In genomic region chr3:116444819-116445290, GRCh38 we compare ENCODE assay signal across 10 cellular contexts. TPM values are rescaled to one million over a fixed set of nuclear protein-coding genes. Genes with fewer than 3 reads are reported as not detected.
DNase-seq lines count a peak whose midpoint lies in the region; ATAC-seq and TF ChIP-seq lines count a peak whose summit lies in the region.
"Had no signal": no experiment of that assay in that cellular context is flagged by ENCODE, and none has a peak within 500 bp of the region (broad histone marks: within the 10 kb centered on the region; RNA-seq: fewer than 3 reads in every experiment).

No MANE protein-coding gene starts in this region.

- peak overlapping the region; percentile 35 to 72; a peak in 2 of 4 replicates for H3K27ac ChIP-seq in SK-N-SH (ENCODE audit: low read depth in 2 of 2, low read length in 1 of 2)
- no peak overlapping the region for H3K27ac ChIP-seq in parathyroid adenoma
- no peak overlapping the region for H3K27ac ChIP-seq in Karpas-422 (ENCODE audit: low read length)

- intact Hi-C loops in left cardiac atrium (cut with DNase I): no loop called here

- TF ChIP-seq CTCF in SK-N-SH (IDR thresholded peaks at IDR 0.05) (no peak), parathyroid adenoma (IDR thresholded peaks at IDR 0.05) (no peak)

- ATAC-seq in left cardiac atrium (peak; percentile 38 to 76), GM18861 (IDR thresholded peaks at IDR 0.05; ENCODE audit: unreplicated experiment) (no peak)
- ATAC-seq in activated T-helper 17 cell treated with anti-CD3 and anti-CD28 coated beads, Interleukin-2, amount 50 U/mL, for 72 hours (replicated peaks): no peak

- POLR2A ChIA-PET in SK-N-SH (lab: Yijun Ruan, JAX): no interaction called here

- TF ChIP-seq RAD21 in SK-N-SH (IDR thresholded peaks at IDR 0.05; ENCODE audit: low read length): no peak

- H4K20me1 ChIP-seq in SK-N-SH (ENCODE audit: insufficient read depth) (no peaks in the 10 kb centered on the region), Karpas-422 (ENCODE audit: insufficient read depth, low read depth, low read length) (no peaks in the 10 kb centered on the region)

- H3K4me2 ChIP-seq in SK-N-SH: peak overlapping the region; percentile 84
- H3K4me2 ChIP-seq in parathyroid adenoma (ENCODE audit: low read length): peak overlapping the region; percentile 54
- no peak overlapping the region for H3K4me2 ChIP-seq in Karpas-422 (ENCODE audit: low read depth, low read length, poor library complexity, severe bottlenecking)

- H3K79me2 ChIP-seq in SK-N-SH (ENCODE audit: insufficient read depth) (no peaks in the 10 kb centered on the region), parathyroid adenoma (no peaks in the 10 kb centered on the region), Karpas-422 (ENCODE audit: low read length) (no peaks in the 10 kb centered on the region)

- H3F3A ChIP-seq in SK-N-SH (replicated peaks; ENCODE audit: insufficient read depth): peaks cover 3% of the 10 kb centered on the region

- H3K9me3 Mint-ChIP-seq in activated T-helper 17 cell treated with anti-CD3 and anti-CD28 coated beads, Interleukin-2, amount 50 U/mL, for 72 hours: no peaks in the 10 kb centered on the region
- H3K9me3 Mint-ChIP-seq: activated naive CD4-positive, alpha-beta T cell treated with anti-CD3 and anti-CD28 coated beads, Interleukin-2, amount 50 U/mL, for 24 hours had no signal

- no peaks in the 10 kb centered on the region for H3K9me3 ChIP-seq in SK-N-SH
- no peaks in the 10 kb centered on the region for H3K9me3 ChIP-seq in parathyroid adenoma (ENCODE audit: control insufficient read depth, low read length)
- H3K9me3 ChIP-seq in Karpas-422 (ENCODE audit: low read length): no peaks in the 10 kb centered on the region; the same call in 1 of the 2 replicates

- H3K9me2 ChIP-seq in SK-N-SH (no peaks in the 10 kb centered on the region), Karpas-422 (replicated peaks; ENCODE audit: insufficient read depth, low read length) (no peaks in the 10 kb centered on the region)

- H3K4me1 ChIP-seq in SK-N-SH (ENCODE audit: control insufficient read depth in 1 of 2, insufficient read depth in 2 of 2, low read depth in 1 of 2, low read length in 1 of 2) (peaks cover 5 to 13% of the 10 kb centered on the region in 2 experiments; a peak in 3 of 4 replicates), parathyroid adenoma (no peaks in the 10 kb centered on the region), Karpas-422 (ENCODE audit: low read length) (no peaks in the 10 kb centered on the region)

- 3% methylated on average over 24 of the region's 26 CpGs for WGBS in SK-N-SH (ENCODE audit: low lambda C conversion rate)

- H2AFZ ChIP-seq in SK-N-SH (ENCODE audit: low read depth) (peak overlapping the region; percentile 98), parathyroid adenoma (peak overlapping the region; percentile 51), Karpas-422 (ENCODE audit: low read length) (no peak overlapping the region)

- no peaks in the 10 kb centered on the region for H3K36me3 ChIP-seq in SK-N-SH (replicated peaks in 1 of 2; ENCODE audit: control insufficient read depth in 1 of 2, insufficient read depth in 2 of 2, low read length in 1 of 2)
- H3K36me3 ChIP-seq in parathyroid adenoma (ENCODE audit: control insufficient read depth, insufficient read depth, low read length): no peaks in the 10 kb centered on the region
- no peaks in the 10 kb centered on the region for H3K36me3 ChIP-seq in Karpas-422 (ENCODE audit: insufficient read depth, low read length)

- no peaks in the 10 kb centered on the region for H3K27me3 ChIP-seq in SK-N-SH (ENCODE audit: insufficient read depth)
- H3K27me3 ChIP-seq in parathyroid adenoma (ENCODE audit: control insufficient read depth, insufficient read depth, low read length): no peaks in the 10 kb centered on the region
- no peaks in the 10 kb centered on the region for H3K27me3 ChIP-seq in Karpas-422 (ENCODE audit: low read length)

- H3K27me3 Mint-ChIP-seq in activated T-helper 17 cell treated with anti-CD3 and anti-CD28 coated beads, Interleukin-2, amount 50 U/mL, for 72 hours: peaks cover 4% of the 10 kb centered on the region

- no peak for TF ChIP-seq EP300 in SK-N-SH (IDR thresholded peaks at IDR 0.05; ENCODE audit: borderline replicate concordance in 1 of 2, low read depth in 1 of 2, low read length in 1 of 2)

- no peak overlapping the region for H3K4me3 Mint-ChIP-seq in activated T-helper 17 cell treated with anti-CD3 and anti-CD28 coated beads, Interleukin-2, amount 50 U/mL, for 72 hours
- H3K4me3 Mint-ChIP-seq: activated naive CD4-positive, alpha-beta T cell treated with anti-CD3 and anti-CD28 coated beads, Interleukin-2, amount 50 U/mL, for 24 hours had no signal

- H3K27ac Mint-ChIP-seq in activated T-helper 17 cell treated with anti-CD3 and anti-CD28 coated beads, Interleukin-2, amount 50 U/mL, for 72 hours: no peak overlapping the region
- H3K27ac Mint-ChIP-seq: activated naive CD4-positive, alpha-beta T cell treated with anti-CD3 and anti-CD28 coated beads, Interleukin-2, amount 50 U/mL, for 24 hours had no signal

- DNase-seq in COR-L47 (lab: John Stamatoyannopoulos, UW) (peak; percentile 36), SK-N-SH (peak; percentile 59), left cardiac atrium (peak; percentile 18), Karpas-422 (no peak), CD1c-positive myeloid dendritic cell (ENCODE audit: extremely low spot score) (no peak)
- DNase-seq: stimulated activated CD4-positive, alpha-beta T cell treated with anti-CD3 and anti-CD28 coated beads, Interleukin-12 subunit alpha, Interleukin-12 subunit beta, amount 100 ng/mL, for 4 hours had no signal

- H3K9ac ChIP-seq in SK-N-SH (peak overlapping the region; percentile 42; the same call in 1 of the 2 replicates), parathyroid adenoma (no peak overlapping the region), Karpas-422 (ENCODE audit: low read length) (no peak overlapping the region)

- H3K4me1 Mint-ChIP-seq in activated T-helper 17 cell treated with anti-CD3 and anti-CD28 coated beads, Interleukin-2, amount 50 U/mL, for 72 hours: no peaks in the 10 kb centered on the region
- H3K4me1 Mint-ChIP-seq: activated naive CD4-positive, alpha-beta T cell treated with anti-CD3 and anti-CD28 coated beads, Interleukin-2, amount 50 U/mL, for 24 hours had no signal

- H3K36me3 Mint-ChIP-seq in activated T-helper 17 cell treated with anti-CD3 and anti-CD28 coated beads, Interleukin-2, amount 50 U/mL, for 72 hours (ENCODE audit: low read depth): no peaks in the 10 kb centered on the region
- H3K36me3 Mint-ChIP-seq: activated naive CD4-positive, alpha-beta T cell treated with anti-CD3 and anti-CD28 coated beads, Interleukin-2, amount 50 U/mL, for 24 hours had no signal

- H3K4me3 ChIP-seq in SK-N-SH (ENCODE audit: low read depth in 2 of 2, low read length in 1 of 2) (peak overlapping the region; percentile 54 to 63), parathyroid adenoma (ENCODE audit: low read depth, low read length) (no peak overlapping the region), Karpas-422 (ENCODE audit: low read length) (no peak overlapping the region)

- CTCF ChIA-PET in SK-N-SH (lab: Yijun Ruan, JAX): interaction anchor here (0.6 kb wide), 1 partner anchor 18 kb away, joined by 3 read pairs; no protein-coding TSS in a partner anchor

TF ChIP-seq in SK-N-SH, 30 proteins besides CTCF, POLR2A, EP300 and RAD21:
- no peak for TF ChIP-seq FOXM1 (IDR thresholded peaks at IDR 0.05; ENCODE audit: low read depth)
- TF ChIP-seq, protein P1, sequence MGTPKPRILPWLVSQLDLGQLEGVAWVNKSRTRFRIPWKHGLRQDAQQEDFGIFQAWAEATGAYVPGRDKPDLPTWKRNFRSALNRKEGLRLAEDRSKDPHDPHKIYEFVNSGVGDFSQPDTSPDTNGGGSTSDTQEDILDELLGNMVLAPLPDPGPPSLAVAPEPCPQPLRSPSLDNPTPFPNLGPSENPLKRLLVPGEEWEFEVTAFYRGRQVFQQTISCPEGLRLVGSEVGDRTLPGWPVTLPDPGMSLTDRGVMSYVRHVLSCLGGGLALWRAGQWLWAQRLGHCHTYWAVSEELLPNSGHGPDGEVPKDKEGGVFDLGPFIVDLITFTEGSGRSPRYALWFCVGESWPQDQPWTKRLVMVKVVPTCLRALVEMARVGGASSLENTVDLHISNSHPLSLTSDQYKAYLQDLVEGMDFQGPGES (IDR thresholded peaks at IDR 0.05; ENCODE audit: low read depth, low read length): no peak
- no peak for TF ChIP-seq FOSL2 (IDR thresholded peaks at IDR 0.05; ENCODE audit: borderline replicate concordance, low read depth)
- no peak for TF ChIP-seq EZH2phosphoT487 (IDR thresholded peaks at IDR 0.05; ENCODE audit: borderline replicate concordance, low read depth)
- TF ChIP-seq GATA2 (CRISPR knock-in tag; IDR thresholded peaks at IDR 0.05): no peak
- no peak for TF ChIP-seq TCF12 (IDR thresholded peaks at IDR 0.05)
- TF ChIP-seq POLR2AphosphoS5 (IDR thresholded peaks at IDR 0.05; ENCODE audit: low read depth, low read length): no peak
- no peak for TF ChIP-seq JUND (IDR thresholded peaks at IDR 0.05)
- TF ChIP-seq CHD2 (IDR thresholded peaks at IDR 0.05; ENCODE audit: low read length, partially characterized antibody): no peak

RNA-seq across cellular contexts. Expression of gene LSAMP, which starts 0.4 kb away (rescaled TPM):
- 5.5 and 6.6 TPM in 2 replicates for polyA plus RNA-seq in SK-N-SH (2012; rRNA removed)
- 4.5 and 6.5 TPM in 2 replicates for polyA plus RNA-seq in SK-N-SH (2012; cell fraction: cytosol; rRNA removed)
- 9.9 TPM in 2 replicates for polyA plus RNA-seq in SK-N-SH (2012; cell fraction: nucleus; rRNA removed)
- 1 to 10 TPM; 1.6 to 4.7 TPM for total RNA-seq in left cardiac atrium
- total RNA-seq in activated T-helper 17 cell treated with anti-CD3 and anti-CD28 coated beads, Interleukin-2, amount 50 U/mL, for 72 hours: not detected
- not detected in 2 replicates for total RNA-seq in Karpas-422 (2014; rRNA removed; shearing (Covaris generic); ENCODE audit: low replicate concordance)

Comparison
In these comparisons a context has a peak if more than half of its experiments do, and no peak if none do; other contexts are left out.
1. DNase-seq: peak in COR-L47 (single experiment), SK-N-SH (single experiment) and left cardiac atrium (single experiment); none in Karpas-422 (single experiment) and CD1c-positive myeloid dendritic cell (single experiment).
2. H3K27ac ChIP-seq: peak in SK-N-SH (2 of 2); none in parathyroid adenoma (single experiment) and Karpas-422 (single experiment).
3. H3K4me3 ChIP-seq: peak in SK-N-SH (2 of 2); none in parathyroid adenoma (single experiment) and Karpas-422 (single experiment).
4. ATAC-seq: peak in left cardiac atrium (2 of 2); none in activated T-helper 17 cell treated with anti-CD3 and anti-CD28 coated beads, Interleukin-2, amount 50 U/mL, for 72 hours (single experiment) and GM18861 (single experiment).